ENCODE assay signal across 6 cellular contexts in genomic region chr7:143630653-143631052, GRCh38. TPM values are rescaled to one million over a fixed set of nuclear protein-coding genes. Genes with fewer than 3 reads are reported as not detected.
"Had no signal": no experiment of that assay in that cellular context is flagged by ENCODE, and none has a peak within 500 bp of the region (broad histone marks: within the 10 kb centered on the region; RNA-seq: fewer than 3 reads in every experiment).

No MANE protein-coding gene starts in this region.

RNA-seq across cellular contexts. Expression of gene CTAGE15, which starts 59.1 kb away (rescaled TPM):
- total RNA-seq: gastrocnemius medialis, glomerular endothelial cell, kidney epithelial cell, left cardiac atrium, lung microvascular endothelial cell, mesenteric fat pad had no signal
